ENCODE assay signal across 18 cellular contexts in the genomic region with DNA sequence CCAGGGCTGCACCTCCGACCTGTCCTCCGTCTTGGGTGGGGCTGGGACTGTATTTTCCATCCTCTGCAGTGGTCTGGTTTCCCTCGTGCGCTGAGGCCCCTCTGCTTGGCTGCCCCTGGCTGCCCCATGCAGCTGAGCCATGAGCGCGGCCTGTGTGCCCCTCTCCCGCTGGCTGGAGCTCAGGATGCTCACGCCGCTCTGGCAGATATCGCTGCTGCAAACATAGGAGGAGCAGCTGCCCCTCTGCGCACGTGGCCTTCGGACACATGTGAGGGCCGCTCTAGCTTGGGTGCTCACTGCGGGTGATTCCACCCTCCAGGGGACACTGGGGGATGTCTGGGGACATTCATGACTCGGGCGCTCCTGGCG. TPM values are rescaled to one million over a fixed set of nuclear protein-coding genes. Genes with fewer than 3 reads are reported as not detected.
DNase-seq lines count a peak whose midpoint lies in the region; ATAC-seq and TF ChIP-seq lines count a peak whose summit lies in the region.
"Had no signal": no experiment of that assay in that cellular context is flagged by ENCODE, and none has a peak within 500 bp of the region (broad histone marks: within the 10 kb centered on the region; RNA-seq: fewer than 3 reads in every experiment).

No MANE protein-coding gene starts in this region.

- no TSS peak for BruUV-seq in Panc1 (replicated peaks; lab: Mats Ljungman, UMichigan)

- no peak overlapping the region for H3K27ac ChIP-seq in Panc1 (ENCODE audit: low read length)
- H3K27ac ChIP-seq: 22Rv1, GM23248, KMS-11, PC-9 had no signal

- H3K9me3 ChIP-seq in Panc1 (ENCODE audit: control insufficient read depth, insufficient read depth, low read depth, low read length): no peaks in the 10 kb centered on the region

- CTCF ChIA-PET in activated CD4-positive, alpha-beta T cell treated with anti-CD3 and anti-CD28 coated beads, Interleukin-2, amount 10 ng/mL, durations not matched to agents 7 days and 5 days (lab: Charles Lee): no interaction called here
- CTCF ChIA-PET in Panc1 (lab: Charles Lee): no interaction called here

- peak overlapping the region; percentile 41 for H3K27ac Mint-ChIP-seq in activated CD4-positive, alpha-beta T cell treated with anti-CD3 and anti-CD28 coated beads, Interleukin-2, amount 10 ng/mL, durations not matched to agents 7 days and 5 days
- peak overlapping the region; percentile 64 for H3K27ac Mint-ChIP-seq in osteocyte (ENCODE audit: unreplicated experiment)

- no peak for TF ChIP-seq CTCF in Panc1 (IDR thresholded peaks at IDR 0.05)
- TF ChIP-seq CTCF in osteocyte (IDR thresholded peaks at IDR 0.05): no peak

- intact Hi-C loops in Panc1 (cut with micrococcal nuclease; ENCODE audit: unreplicated experiment): no loop called here

- H3K4me3 Mint-ChIP-seq in activated CD4-positive, alpha-beta T cell treated with anti-CD3 and anti-CD28 coated beads, Interleukin-2, amount 10 ng/mL, durations not matched to agents 7 days and 5 days: no peak overlapping the region
- H3K4me3 Mint-ChIP-seq in osteocyte (ENCODE audit: unreplicated experiment): no peak overlapping the region

- POLR2A ChIA-PET in activated CD4-positive, alpha-beta T cell treated with anti-CD3 and anti-CD28 coated beads, Interleukin-2, amount 10 ng/mL, durations not matched to agents 7 days and 5 days (lab: Charles Lee): no interaction called here
- POLR2A ChIA-PET in Panc1 (lab: Charles Lee): no interaction called here

- H3K36me3 Mint-ChIP-seq in activated CD4-positive, alpha-beta T cell treated with anti-CD3 and anti-CD28 coated beads, Interleukin-2, amount 10 ng/mL, durations not matched to agents 7 days and 5 days (ENCODE audit: low read depth): peaks cover 31% of the 10 kb centered on the region
- H3K36me3 Mint-ChIP-seq in osteocyte (ENCODE audit: unreplicated experiment): peaks cover 5% of the 10 kb centered on the region

- H3K27me3 Mint-ChIP-seq in activated CD4-positive, alpha-beta T cell treated with anti-CD3 and anti-CD28 coated beads, Interleukin-2, amount 10 ng/mL, durations not matched to agents 7 days and 5 days: no peaks in the 10 kb centered on the region
- no peaks in the 10 kb centered on the region for H3K27me3 Mint-ChIP-seq in osteocyte (ENCODE audit: unreplicated experiment)

- H3K9me3 Mint-ChIP-seq in activated CD4-positive, alpha-beta T cell treated with anti-CD3 and anti-CD28 coated beads, Interleukin-2, amount 10 ng/mL, durations not matched to agents 7 days and 5 days: no peaks in the 10 kb centered on the region
- no peaks in the 10 kb centered on the region for H3K9me3 Mint-ChIP-seq in osteocyte (ENCODE audit: unreplicated experiment)

- peaks cover 11% of the 10 kb centered on the region for H3K4me1 Mint-ChIP-seq in activated CD4-positive, alpha-beta T cell treated with anti-CD3 and anti-CD28 coated beads, Interleukin-2, amount 10 ng/mL, durations not matched to agents 7 days and 5 days
- peaks cover 28% of the 10 kb centered on the region for H3K4me1 Mint-ChIP-seq in osteocyte (ENCODE audit: unreplicated experiment)

- DNase-seq in activated CD4-positive, alpha-beta T cell treated with anti-CD3 and anti-CD28 coated beads, Interleukin-2, amount 10 ng/mL, durations not matched to agents 7 days and 5 days: no peak
- DNase-seq in activated CD4-positive, alpha-beta T cell treated with anti-CD3 and anti-CD28 coated beads, Interleukin-2, amount 50 U/mL, for 48 hours: no peak
- DNase-seq in Panc1 (ENCODE audit: low read depth, low spot score) (no peak), osteocyte (ENCODE audit: extremely low spot score, unreplicated experiment) (no peak), foreskin melanocyte (no peak)
- no peak for DNase-seq in stimulated activated CD4-positive, alpha-beta T cell treated with anti-CD3 and anti-CD28 coated beads, Interleukin-2, amount 100 ng/mL, for 48 hours
- DNase-seq: AML-193, GM23248, NCI-H1417 treated with DMSO at 0.1 percent for 48 hours, NCI-H2029, NCI-H526, PC-9 had no signal

- ATAC-seq in Panc1 (peak; percentile 24; the same call in 1 of the 2 replicates), esophagus mucosa (peak; percentile 11), HG03469 (IDR thresholded peaks at IDR 0.05; ENCODE audit: unreplicated experiment) (no peak)

- no peak overlapping the region for H3K4me3 ChIP-seq in Panc1 (ENCODE audit: low read depth in 2 of 2, low read length in 2 of 2)
- H3K4me3 ChIP-seq: GM23248, PC-9 had no signal

- in situ Hi-C loops in Panc1 (cut with HindIII; ENCODE audit: low pct_unique_long_range_greater_than_20kb, low sequenced_read_pairs): no loop called here

- no peaks in the 10 kb centered on the region for H3K27me3 ChIP-seq in Panc1 (ENCODE audit: control insufficient read depth, insufficient read depth, low read length)

- H3K4me1 ChIP-seq in Panc1 (ENCODE audit: control insufficient read depth, insufficient read depth, low read length): no peaks in the 10 kb centered on the region

- no peaks in the 10 kb centered on the region for H3K36me3 ChIP-seq in Panc1 (ENCODE audit: control insufficient read depth, insufficient read depth, low read length)

RNA-seq across cellular contexts. Expression of a gene that starts 14.1 kb away (rescaled TPM):
- total RNA-seq in activated CD4-positive, alpha-beta T cell treated with anti-CD3 and anti-CD28 coated beads, Interleukin-2, amount 10 ng/mL, durations not matched to agents 7 days and 5 days: 100 to 1,000 TPM; 130 to 141 TPM
- total RNA-seq in Panc1 (2021; ENCODE audit: unreplicated experiment): 53.6 TPM
- 30.0 TPM for polyA plus RNA-seq in Panc1 (2012; ENCODE audit: insufficient read length)
- 13.5 TPM for total RNA-seq in esophagus mucosa
- 20.2 and 20.7 TPM in 2 replicates for total RNA-seq in osteocyte

RNA-seq across cellular contexts. Expression of a gene that starts 20.7 kb away (rescaled TPM):
- total RNA-seq in activated CD4-positive, alpha-beta T cell treated with anti-CD3 and anti-CD28 coated beads, Interleukin-2, amount 10 ng/mL, durations not matched to agents 7 days and 5 days: 1 to 10 TPM; 1.5 to 1.8 TPM
- total RNA-seq in Panc1 (2021; ENCODE audit: unreplicated experiment) (not detected), esophagus mucosa (not detected), osteocyte (not detected in 2 replicates)
- not detected for polyA plus RNA-seq in Panc1 (2012; ENCODE audit: insufficient read length)
- total RNA-seq: GM23248, M059J, PC-9, SK-MEL-5 had no signal
- polyA plus RNA-seq: GM23248 had no signal

RNA-seq across cellular contexts. Expression of a gene that starts 45.5 kb away (rescaled TPM):
- total RNA-seq in activated CD4-positive, alpha-beta T cell treated with anti-CD3 and anti-CD28 coated beads, Interleukin-2, amount 10 ng/mL, durations not matched to agents 7 days and 5 days: 10 to 100 TPM; 37.1 to 40.2 TPM
- total RNA-seq in Panc1 (2021; ENCODE audit: unreplicated experiment) (18.4 TPM), esophagus mucosa (22.4 TPM), osteocyte (48.4 and 49.0 TPM in 2 replicates)
- polyA plus RNA-seq in Panc1 (2012; ENCODE audit: insufficient read length): 27.4 TPM

RNA-seq across cellular contexts. Expression of a gene that starts 55.9 kb away (rescaled TPM):
- 10 to 100 TPM; 24.1 to 28.1 TPM for total RNA-seq in activated CD4-positive, alpha-beta T cell treated with anti-CD3 and anti-CD28 coated beads, Interleukin-2, amount 10 ng/mL, durations not matched to agents 7 days and 5 days
- total RNA-seq in Panc1 (2021; ENCODE audit: unreplicated experiment) (157 TPM), esophagus mucosa (152 TPM), osteocyte (77.8 and 77.9 TPM in 2 replicates)
- 198 TPM for polyA plus RNA-seq in Panc1 (2012; ENCODE audit: insufficient read length)
